Comparison of ENCODE assay signal across 17 cellular contexts in the genomic region with DNA sequence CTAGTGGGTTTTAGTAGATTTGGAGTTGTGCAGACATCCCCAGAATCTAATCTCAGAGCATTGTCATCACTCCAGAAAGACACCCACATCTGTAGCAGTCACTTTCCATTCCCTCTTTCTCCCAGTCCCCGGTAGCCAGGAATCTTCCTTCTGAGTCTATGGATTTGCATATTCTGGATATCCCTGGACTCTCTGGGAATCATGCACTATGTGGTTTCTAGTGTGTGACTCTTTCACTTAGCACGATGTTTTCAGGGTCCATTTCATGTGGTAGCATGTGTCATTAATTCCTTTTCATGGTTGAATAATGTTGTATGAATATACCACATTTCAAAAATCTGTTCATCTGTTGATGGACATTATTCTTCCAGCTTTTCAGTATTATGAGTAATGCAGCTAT.
"Had no signal": no experiment of that assay in that cellular context is flagged by ENCODE, and none has a peak within 500 bp of the region (broad histone marks: within the 10 kb centered on the region; RNA-seq: fewer than 3 reads in every experiment).

No MANE protein-coding gene starts in this region.

- DNase-seq: cortex of kidney; dorsolateral prefrontal cortex; effector CD8-positive, alpha-beta T cell; immature natural killer cell; left cardiac atrium; left ventricle myocardium inferior; lower lobe of right lung; natural killer cell; ovary; stimulated activated CD4-positive, alpha-beta T cell treated with anti-CD3 and anti-CD28 coated beads, Interleukin-15, amount 100 ng/mL, for 24 hours; stimulated activated CD4-positive, alpha-beta T cell treated with anti-CD3 and anti-CD28 coated beads, Interleukin-1b, Interleukin-23, amount 100 ng/mL, for 48 hours; stimulated activated CD4-positive, alpha-beta T cell treated with anti-CD3 and anti-CD28 coated beads, Interleukin-4, amount 100 ng/mL, for 24 hours; transverse colon had no signal

- H3K9me3 ChIP-seq: gastroesophageal sphincter, left ventricle myocardium inferior, lower lobe of right lung, ovary, spleen, thoracic aorta, transverse colon had no signal

- H3K4me1 ChIP-seq: lower lobe of right lung, transverse colon had no signal

- ATAC-seq: gastroesophageal sphincter; left cardiac atrium; lower lobe of right lung; natural killer cell; stimulated activated memory B cell treated with anti-CD40 and anti-IgM and Interleukin-4, amounts not matched to agents 10 μg/mL and 1 μg/mL and 100 μg/mL, for 72 hours had no signal

- H3K27ac ChIP-seq: gastroesophageal sphincter, left ventricle myocardium inferior, lower lobe of right lung, ovary, spleen, thoracic aorta, transverse colon had no signal

- H3K4me3 ChIP-seq: dorsolateral prefrontal cortex, gastroesophageal sphincter, left ventricle myocardium inferior, lower lobe of right lung, ovary, spleen, thoracic aorta, transverse colon had no signal

- H3K36me3 ChIP-seq: gastroesophageal sphincter, left ventricle myocardium inferior, lower lobe of right lung, ovary, spleen, thoracic aorta, transverse colon had no signal

- H3K27me3 ChIP-seq: dorsolateral prefrontal cortex, gastroesophageal sphincter, ovary, spleen, transverse colon had no signal
